In the genomic region with DNA sequence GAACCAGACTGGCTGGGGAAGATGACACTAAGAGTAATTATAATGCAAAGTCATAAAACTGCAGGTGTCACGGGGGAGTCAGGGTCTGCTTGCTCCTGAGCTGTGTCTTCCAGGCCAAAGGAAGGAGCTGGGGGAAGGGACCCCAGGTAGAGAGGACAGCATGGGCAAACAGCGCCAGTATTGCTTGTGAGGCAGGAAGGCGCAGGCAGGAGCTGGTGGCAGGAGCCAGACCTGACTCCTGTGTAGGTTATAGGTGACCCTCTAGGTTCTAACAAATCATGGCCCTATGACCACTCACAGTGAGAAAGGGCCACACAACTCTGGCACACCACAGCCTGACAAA, we compare ENCODE assay signal across 13 cellular contexts. TPM values are rescaled to one million over a fixed set of nuclear protein-coding genes. Genes with fewer than 3 reads are reported as not detected.
A peak's percentile ranks its signal among the peaks of the same experiment; 100 is the strongest.
DNase-seq lines count a peak whose midpoint lies in the region; ATAC-seq and TF ChIP-seq lines count a peak whose summit lies in the region.
"Had no signal": no experiment of that assay in that cellular context is flagged by ENCODE, and none has a peak within 500 bp of the region (broad histone marks: within the 10 kb centered on the region; RNA-seq: fewer than 3 reads in every experiment).

No MANE protein-coding gene starts in this region.

- H3K27me3 Mint-ChIP-seq in activated CD8-positive, alpha-beta memory T cell treated with anti-CD3 and anti-CD28 coated beads, Interleukin-2, amount 10 ng/mL, durations not matched to agents 7 days and 5 days = no peaks in the 10 kb centered on the region
- H3K27me3 Mint-ChIP-seq in activated T-cell treated with anti-CD3 and anti-CD28 coated beads, Interleukin-2, amount 50 U/mL, for 72 hours (ENCODE audit: low read depth) = no peaks in the 10 kb centered on the region
- H3K27me3 Mint-ChIP-seq in stimulated activated naive B cell treated with anti-CD40 and anti-IgM and Interleukin-4, amounts not matched to agents 10 μg/mL and 1 μg/mL and 100 μg/mL, for 72 hours = no peaks in the 10 kb centered on the region
- H3K27me3 Mint-ChIP-seq: naive B cell had no signal

- DNase-seq in activated CD8-positive, alpha-beta memory T cell treated with anti-CD3 and anti-CD28 coated beads, Interleukin-2, amount 10 ng/mL, durations not matched to agents 7 days and 5 days = no peak
- DNase-seq in activated CD8-positive, alpha-beta memory T cell treated with anti-CD3 and anti-CD28 coated beads, Interleukin-2, amount 50 U/mL, for 4 hours = no peak
- no peak for DNase-seq in activated T-cell treated with anti-CD3 and anti-CD28 coated beads, Interleukin-2, amount 50 U/mL, for 72 hours
- DNase-seq in lung (ENCODE audit: low spot score) (no peak), foreskin fibroblast (no peak), brain microvascular endothelial cell (no peak), NCI-H2196 treated with DMSO at 0.1 percent for 48 hours (lab: John Stamatoyannopoulos, UW; ENCODE audit: unreplicated experiment) (no peak)
- DNase-seq in stimulated activated naive B cell treated with anti-CD40 and anti-IgM and Interleukin-4, amounts not matched to agents 10 μg/mL and 1 μg/mL and 100 μg/mL, for 72 hours = no peak
- DNase-seq: activated gamma-delta T cell treated with Interleukin-2 at 50 U/mL for 16 hours, naive B cell, NCI-H187, T1000, uterus had no signal

- no peaks in the 10 kb centered on the region for H3K9me3 ChIP-seq in lung (ENCODE audit: control insufficient read depth in 2 of 2, insufficient read depth in 1 of 2, low read length in 1 of 2)
- H3K9me3 ChIP-seq: uterus had no signal

- no peaks in the 10 kb centered on the region for H3K27me3 ChIP-seq in lung (ENCODE audit: control insufficient read depth, insufficient read depth)
- no peaks in the 10 kb centered on the region for H3K27me3 ChIP-seq in brain microvascular endothelial cell (replicated peaks)
- H3K27me3 ChIP-seq: uterus had no signal

- in situ Hi-C loops in brain microvascular endothelial cell (cut with HindIII; ENCODE audit: low pct_ligation_motif_present, low sequenced_read_pairs) = no loop called here

- peaks cover 92% of the 10 kb centered on the region for H3K36me3 Mint-ChIP-seq in activated CD8-positive, alpha-beta memory T cell treated with anti-CD3 and anti-CD28 coated beads, Interleukin-2, amount 10 ng/mL, durations not matched to agents 7 days and 5 days
- H3K36me3 Mint-ChIP-seq in activated T-cell treated with anti-CD3 and anti-CD28 coated beads, Interleukin-2, amount 50 U/mL, for 72 hours (ENCODE audit: insufficient read depth in 2 of 2) = peaks cover 61 to 76% of the 10 kb centered on the region in 2 donors
- H3K36me3 Mint-ChIP-seq in stimulated activated naive B cell treated with anti-CD40 and anti-IgM and Interleukin-4, amounts not matched to agents 10 μg/mL and 1 μg/mL and 100 μg/mL, for 72 hours = peaks cover 63 to 84% of the 10 kb centered on the region in 2 donors
- H3K36me3 Mint-ChIP-seq: naive B cell had no signal

- 67 to 78% methylated on average over 3 of the region's 3 CpGs for WGBS in lung, 2 donors

- H3K4me3 ChIP-seq in lung (peak overlapping the region; percentile 79), foreskin fibroblast (ENCODE audit: low read depth in 1 of 2, low read length in 2 of 2) (no peak overlapping the region), brain microvascular endothelial cell (ENCODE audit: low read depth, low read length) (no peak overlapping the region)

- peaks cover 27% of the 10 kb centered on the region for H3K4me1 Mint-ChIP-seq in activated CD8-positive, alpha-beta memory T cell treated with anti-CD3 and anti-CD28 coated beads, Interleukin-2, amount 10 ng/mL, durations not matched to agents 7 days and 5 days
- peaks cover 32% of the 10 kb centered on the region for H3K4me1 Mint-ChIP-seq in activated T-cell treated with anti-CD3 and anti-CD28 coated beads, Interleukin-2, amount 50 U/mL, for 72 hours (ENCODE audit: low read depth)
- H3K4me1 Mint-ChIP-seq in stimulated activated naive B cell treated with anti-CD40 and anti-IgM and Interleukin-4, amounts not matched to agents 10 μg/mL and 1 μg/mL and 100 μg/mL, for 72 hours = peaks cover 62 to 81% of the 10 kb centered on the region in 2 donors

- TF ChIP-seq CTCF in lung (IDR thresholded peaks at IDR 0.05; ENCODE audit: control extremely low read depth, extremely low read depth) (no peak), foreskin fibroblast (IDR thresholded peaks at IDR 0.05; ENCODE audit: low read depth, low read length) (no peak), brain microvascular endothelial cell (IDR thresholded peaks at IDR 0.05; ENCODE audit: low read depth, low read length, missing control alignments) (no peak)

- no peaks in the 10 kb centered on the region for H3K9me3 Mint-ChIP-seq in activated CD8-positive, alpha-beta memory T cell treated with anti-CD3 and anti-CD28 coated beads, Interleukin-2, amount 10 ng/mL, durations not matched to agents 7 days and 5 days (ENCODE audit: low read depth)
- no peaks in the 10 kb centered on the region for H3K9me3 Mint-ChIP-seq in activated T-cell treated with anti-CD3 and anti-CD28 coated beads, Interleukin-2, amount 50 U/mL, for 72 hours
- H3K9me3 Mint-ChIP-seq in stimulated activated naive B cell treated with anti-CD40 and anti-IgM and Interleukin-4, amounts not matched to agents 10 μg/mL and 1 μg/mL and 100 μg/mL, for 72 hours = no peaks in the 10 kb centered on the region
- H3K9me3 Mint-ChIP-seq: naive B cell had no signal

- H3K4me3 Mint-ChIP-seq in activated CD8-positive, alpha-beta memory T cell treated with anti-CD3 and anti-CD28 coated beads, Interleukin-2, amount 10 ng/mL, durations not matched to agents 7 days and 5 days = peak overlapping the region; percentile 89
- H3K4me3 Mint-ChIP-seq in activated T-cell treated with anti-CD3 and anti-CD28 coated beads, Interleukin-2, amount 50 U/mL, for 72 hours = peak overlapping the region; percentile 92 to 100
- peak overlapping the region; percentile 91 to 92 for H3K4me3 Mint-ChIP-seq in stimulated activated naive B cell treated with anti-CD40 and anti-IgM and Interleukin-4, amounts not matched to agents 10 μg/mL and 1 μg/mL and 100 μg/mL, for 72 hours

- peak overlapping the region; percentile 100 for H3K27ac Mint-ChIP-seq in activated CD8-positive, alpha-beta memory T cell treated with anti-CD3 and anti-CD28 coated beads, Interleukin-2, amount 10 ng/mL, durations not matched to agents 7 days and 5 days
- peak overlapping the region; percentile 99 for H3K27ac Mint-ChIP-seq in activated T-cell treated with anti-CD3 and anti-CD28 coated beads, Interleukin-2, amount 50 U/mL, for 72 hours
- peak overlapping the region; percentile 93 for H3K27ac Mint-ChIP-seq in stimulated activated naive B cell treated with anti-CD40 and anti-IgM and Interleukin-4, amounts not matched to agents 10 μg/mL and 1 μg/mL and 100 μg/mL, for 72 hours
- H3K27ac Mint-ChIP-seq: naive B cell had no signal

- H3K27ac ChIP-seq in lung (ENCODE audit: low read depth in 1 of 2, low read length in 1 of 2) (peak overlapping the region; percentile 89 to 93), brain microvascular endothelial cell (no peak overlapping the region)

- H3K36me3 ChIP-seq in lung (ENCODE audit: control insufficient read depth in 2 of 2, insufficient read depth in 2 of 2, low read length in 2 of 2) (peaks cover 6 to 30% of the 10 kb centered on the region in 2 donors), brain microvascular endothelial cell (replicated peaks) (no peaks in the 10 kb centered on the region)
- H3K36me3 ChIP-seq: uterus had no signal

- peaks cover 6 to 37% of the 10 kb centered on the region in 2 donors for H3K4me1 ChIP-seq in lung (ENCODE audit: control insufficient read depth in 2 of 2, insufficient read depth in 2 of 2, low read length in 2 of 2)

- CTCF ChIA-PET in activated CD8-positive, alpha-beta memory T cell treated with anti-CD3 and anti-CD28 coated beads, Interleukin-2, amount 10 ng/mL, durations not matched to agents 7 days and 5 days (lab: Charles Lee) = interaction anchor here (1.1 to 25.1 kb wide), 8 partner anchors 8 to 780 kb away, joined by 3 to 859 read pairs (median 16); partner anchors contain the start of genes C3orf18, HEMK1 and RASSF1

- no peak for ATAC-seq in activated CD8-positive, alpha-beta memory T cell treated with anti-CD3 and anti-CD28 coated beads, Interleukin-2, amount 10 ng/mL, durations not matched to agents 7 days and 5 days
- no peak for ATAC-seq in activated T-cell treated with anti-CD3 and anti-CD28 coated beads, Interleukin-2, amount 50 U/mL, for 72 hours (replicated peaks in 1 of 2)
- ATAC-seq in lung (ENCODE audit: insufficient read depth, low FRiP score) = no peak
- ATAC-seq in stimulated activated naive B cell treated with anti-CD40 and anti-IgM and Interleukin-4, amounts not matched to agents 10 μg/mL and 1 μg/mL and 100 μg/mL, for 72 hours (replicated peaks) = no peak

RNA-seq across cellular contexts. Expression of gene CISH, which starts 1.9 kb away (rescaled TPM):
- total RNA-seq in activated CD8-positive, alpha-beta memory T cell treated with anti-CD3 and anti-CD28 coated beads, Interleukin-2, amount 10 ng/mL, durations not matched to agents 7 days and 5 days = 100 to 1,000 TPM; 266 to 369 TPM
- 100 to 1,000 TPM; 242 to 271 TPM for total RNA-seq in activated T-cell treated with anti-CD3 and anti-CD28 coated beads, Interleukin-2, amount 50 U/mL, for 72 hours
- 10 to 100 TPM; 42.9 to 50.2 TPM for total RNA-seq in lung
- polyA plus RNA-seq in lung = 100 to 1,000 TPM in 1 of 2 donors, 10 to 100 TPM in 1; 37.8 to 104 TPM

RNA-seq across cellular contexts. Expression of gene MAPKAPK3, which starts 7.2 kb away (rescaled TPM):
- total RNA-seq in activated CD8-positive, alpha-beta memory T cell treated with anti-CD3 and anti-CD28 coated beads, Interleukin-2, amount 10 ng/mL, durations not matched to agents 7 days and 5 days = 100 to 1,000 TPM; 156 to 175 TPM
- total RNA-seq in activated T-cell treated with anti-CD3 and anti-CD28 coated beads, Interleukin-2, amount 50 U/mL, for 72 hours = 100 to 1,000 TPM; 116 to 129 TPM
- 10 to 100 TPM; 23.6 to 96.1 TPM for total RNA-seq in lung
- 10 to 100 TPM; 50.8 to 92.1 TPM for polyA plus RNA-seq in lung

RNA-seq across cellular contexts. Expression of gene HEMK1, which starts 40.4 kb away (rescaled TPM):
- 10 to 100 TPM; 49.9 to 61.3 TPM for total RNA-seq in activated CD8-positive, alpha-beta memory T cell treated with anti-CD3 and anti-CD28 coated beads, Interleukin-2, amount 10 ng/mL, durations not matched to agents 7 days and 5 days
- 10 to 100 TPM; 54.5 to 64.6 TPM for total RNA-seq in activated T-cell treated with anti-CD3 and anti-CD28 coated beads, Interleukin-2, amount 50 U/mL, for 72 hours
- total RNA-seq in lung = 10 to 100 TPM; 17.3 to 28.0 TPM
- polyA plus RNA-seq in lung = 10 to 100 TPM; 16.0 to 20.1 TPM

RNA-seq across cellular contexts. Expression of gene C3orf18, which starts 42.2 kb away (rescaled TPM):
- 10 to 100 TPM; 15.6 to 17.8 TPM for total RNA-seq in activated CD8-positive, alpha-beta memory T cell treated with anti-CD3 and anti-CD28 coated beads, Interleukin-2, amount 10 ng/mL, durations not matched to agents 7 days and 5 days
- total RNA-seq in activated T-cell treated with anti-CD3 and anti-CD28 coated beads, Interleukin-2, amount 50 U/mL, for 72 hours = 10 to 100 TPM; 22.7 to 32.5 TPM
- total RNA-seq in lung = 1 to 10 TPM; 5.7 to 7.0 TPM
- 1 to 10 TPM; 2.7 to 3.2 TPM for polyA plus RNA-seq in lung

Comparison
In these comparisons a context has a peak if more than half of its experiments do, and no peak if none do; other contexts are left out.
1. RNA of gene CISH, which starts 1.9 kb away (total RNA-seq): 266 to 369 TPM in activated CD8-positive, alpha-beta memory T cell treated with anti-CD3 and anti-CD28 coated beads, Interleukin-2, amount 10 ng/mL, durations not matched to agents 7 days and 5 days and 242 to 271 TPM in activated T-cell treated with anti-CD3 and anti-CD28 coated beads, Interleukin-2, amount 50 U/mL, for 72 hours; 42.9 to 50.2 TPM in lung; every median in the first group is over 4 times any median in the second.
2. Peak in every context shown above with its lines, with median percentiles within 50 percentile points of each other: H3K27ac Mint-ChIP-seq and H3K4me3 Mint-ChIP-seq.